Comparison of ENCODE assay signal across 20 cellular contexts in genomic region chr17:13751485-13751793, GRCh38.
DNase-seq lines count a peak whose midpoint lies in the region; ATAC-seq, FAIRE-seq and TF ChIP-seq lines count a peak whose summit lies in the region.
"Had no signal": no experiment of that assay in that cellular context is flagged by ENCODE, and none has a peak within 500 bp of the region (broad histone marks: within the 10 kb centered on the region; RNA-seq: fewer than 3 reads in every experiment).

No MANE protein-coding gene starts in this region.

- no peak for DNase-seq in H9
- DNase-seq in IMR-90 = no peak
- no peak for DNase-seq in H1 (ENCODE audit: low read depth in 1 of 2, low spot score in 2 of 2)
- DNase-seq in neuronal stem cell (ENCODE audit: low spot score) = no peak
- DNase-seq in NCI-H2171 (lab: John Stamatoyannopoulos, UW) = no peak
- no peak for DNase-seq in GM19238 (ENCODE audit: insufficient read length, low spot score)
- no peak for DNase-seq in T-helper 17 cell
- DNase-seq: BE2C; Calu3; CD4-positive, alpha-beta memory T cell; DMS53; GOT3; MV-4-11; NCI-H1417 treated with DMSO at 0.1 percent for 48 hours; NCI-H1930; NCI-H2171 treated with DMSO at 0.1 percent for 48 hours; NCI-H774 had no signal

- H3K27me3 Mint-ChIP-seq in H9 (ENCODE audit: low read depth) (no peaks in the 10 kb centered on the region; the same call in none of the 2 replicates), T-helper 17 cell (peaks cover 14% of the 10 kb centered on the region)

- H2AK5ac ChIP-seq in H9 (ENCODE audit: insufficient read length, low read length) (no peak overlapping the region), IMR-90 (ENCODE audit: low read depth, low read length) (no peak overlapping the region), H1 (ENCODE audit: low read depth, low read length) (no peak overlapping the region), neuronal stem cell (ENCODE audit: low read depth, low read length) (no peak overlapping the region)

- H3K79me2 ChIP-seq in H9 (ENCODE audit: insufficient read depth, low read length) (no peaks in the 10 kb centered on the region), H1 (ENCODE audit: control insufficient read depth in 1 of 2, insufficient read depth in 2 of 2, low read length in 2 of 2) (no peaks in the 10 kb centered on the region)

- no peak overlapping the region for H3K9ac ChIP-seq in H9 (ENCODE audit: extremely low read depth, insufficient read length, low read length)
- H3K9ac ChIP-seq in IMR-90 (ENCODE audit: low read depth, low read length) = no peak overlapping the region
- no peak overlapping the region for H3K9ac ChIP-seq in H1 (replicated peaks in 1 of 4; ENCODE audit: extremely low read depth in 1 of 4, low read depth in 3 of 4, low read length in 3 of 4)
- H3K9ac ChIP-seq in neuronal stem cell (ENCODE audit: low read depth, low read length, poor library complexity) = no peak overlapping the region

- H2BK5ac ChIP-seq in H9 (ENCODE audit: insufficient read length, low read length) (no peak overlapping the region), IMR-90 (ENCODE audit: low read depth, low read length, poor library complexity, severe bottlenecking) (no peak overlapping the region), H1 (ENCODE audit: low read depth, low read length) (no peak overlapping the region), neuronal stem cell (ENCODE audit: low read length) (no peak overlapping the region)

- no peak overlapping the region for H2AFZ ChIP-seq in H9 (ENCODE audit: low read length)
- H2AFZ ChIP-seq in IMR-90 (replicated peaks; ENCODE audit: low read length, poor library complexity) = peak overlapping the region; percentile 37
- H2AFZ ChIP-seq in H1 (ENCODE audit: low read length) = peak overlapping the region; percentile 35; the same call in 1 of the 2 replicates
- H2AFZ ChIP-seq in neuronal stem cell (ENCODE audit: low read length) = peak overlapping the region; percentile 75

- H2BK120ac ChIP-seq in H9 (ENCODE audit: low read depth, low read length, poor library complexity, severe bottlenecking) = no peak overlapping the region
- no peak overlapping the region for H2BK120ac ChIP-seq in IMR-90 (ENCODE audit: low read depth, low read length)
- no peak overlapping the region for H2BK120ac ChIP-seq in H1 (replicated peaks; ENCODE audit: low read depth, low read length)
- no peak overlapping the region for H2BK120ac ChIP-seq in neuronal stem cell (ENCODE audit: low read depth, low read length)

- H3K4me2 ChIP-seq in H9 (ENCODE audit: insufficient read depth, insufficient read length, low read length) (no peak overlapping the region), IMR-90 (ENCODE audit: low read depth, low read length) (no peak overlapping the region), H1 (ENCODE audit: insufficient read depth in 1 of 2, low read depth in 2 of 2, low read length in 2 of 2) (peak overlapping the region in 1 of 2 experiments; percentile 31; a peak in 1 of 4 replicates), neuronal stem cell (ENCODE audit: insufficient read depth, low read length, poor library complexity, severe bottlenecking) (no peak overlapping the region)

- BruUV-seq in IMR-90 (replicated peaks; lab: Mats Ljungman, UMichigan) = no TSS peak

- in situ Hi-C loops in IMR-90 (cut with MboI; ENCODE audit: low sequenced_read_pairs) = no loop called here

- H3K23ac ChIP-seq in H9 (ENCODE audit: insufficient read length, low read depth, low read length) (no peak overlapping the region), IMR-90 (ENCODE audit: low read depth, low read length) (no peak overlapping the region), H1 (ENCODE audit: insufficient read length) (no peak overlapping the region), neuronal stem cell (ENCODE audit: low read depth, low read length, poor library complexity) (no peak overlapping the region)

- no peak overlapping the region for H4K91ac ChIP-seq in H9 (ENCODE audit: insufficient read length, low read depth, low read length)
- no peak overlapping the region for H4K91ac ChIP-seq in IMR-90 (ENCODE audit: insufficient read depth, low read depth, low read length)
- H4K91ac ChIP-seq in H1 (replicated peaks; ENCODE audit: insufficient read length, low read length) = peak overlapping the region; percentile 22
- no peak overlapping the region for H4K91ac ChIP-seq in neuronal stem cell (ENCODE audit: low read depth, low read length, poor library complexity)

- CTCF ChIA-PET in IMR-90 (lab: Yijun Ruan, JAX) = no interaction called here
- CTCF ChIA-PET in H1 (lab: Charles Lee; ENCODE audit: partially characterized antibody) = interaction anchor here (1.5 kb wide), 1 partner anchor 16 kb away, joined by 4 read pairs; no protein-coding TSS in a partner anchor

- TF ChIP-seq CTCF in H9 (conservative IDR thresholded peaks at IDR 0.05) = no peak
- no peak for TF ChIP-seq CTCF in IMR-90 (conservative IDR thresholded peaks at IDR 0.05; ENCODE audit: low read depth, low read length)
- TF ChIP-seq CTCF in H1 (IDR thresholded peaks at IDR 0.05; ENCODE audit: control extremely low read depth in 1 of 3, insufficient read depth in 1 of 3, low read depth in 1 of 3, low read length in 3 of 3) = no peak

- H3K4me1 ChIP-seq in H9 (ENCODE audit: insufficient read depth, low read length) (peaks cover 8% of the 10 kb centered on the region; the same call in 1 of the 2 replicates), IMR-90 (ENCODE audit: control insufficient read depth, insufficient read depth, low read length) (peaks cover 5% of the 10 kb centered on the region; the same call in 1 of the 2 replicates), H1 (replicated peaks in 1 of 4; ENCODE audit: control insufficient read depth in 3 of 4, insufficient read depth in 4 of 4, low read length in 3 of 4) (peaks cover 4 to 17% (median 7%) of the 10 kb centered on the region in 4 experiments; a peak in 5 of 7 replicates), neuronal stem cell (ENCODE audit: control insufficient read depth in 2 of 2, insufficient read depth in 1 of 2, low read depth in 1 of 2, low read length in 2 of 2) (peaks cover 4 to 9% of the 10 kb centered on the region in 2 donors)
- H3K4me1 ChIP-seq: BE2C had no signal

- H3K4me3 ChIP-seq in IMR-90 (ENCODE audit: insufficient read depth, low read depth, low read length) = no peak overlapping the region
- no peak overlapping the region for H3K4me3 ChIP-seq in H1 (ENCODE audit: extremely low read depth in 1 of 4, insufficient read depth in 2 of 4, low read depth in 3 of 4, low read length in 4 of 4)
- no peak overlapping the region for H3K4me3 ChIP-seq in neuronal stem cell (ENCODE audit: low read length in 2 of 2)

- WGBS in H9 (ENCODE audit: extremely low coverage, insufficient read length, low lambda C conversion rate) = no CpG with 5 or more reads among the region's 4 CpGs
- WGBS in IMR-90 (ENCODE audit: extremely low coverage in 2 of 2, insufficient read length in 1 of 2), 2 experiments = no CpG with 5 or more reads among the region's 4 CpGs
- 86% methylated on average over 4 of the region's 4 CpGs; no CpG with 5 or more reads in 1 of the 2 experiments for WGBS in H1 (ENCODE audit: extremely low coverage in 1 of 2, insufficient coverage in 1 of 2, insufficient read length in 1 of 2, insufficient replicate concordance in 2 of 2, low coverage in 1 of 2, low lambda C conversion rate in 2 of 2, missing lambda C conversion rate in 1 of 2), 2 experiments
- no CpG with 5 or more reads among the region's 4 CpGs for WGBS in neuronal stem cell (ENCODE audit: extremely low coverage in 2 of 2, insufficient read length in 2 of 2, insufficient replicate concordance in 1 of 2), 2 donors

- H4K8ac ChIP-seq in H9 (replicated peaks; ENCODE audit: insufficient read length, low read depth, low read length) = no peak overlapping the region
- H4K8ac ChIP-seq in IMR-90 (ENCODE audit: low read depth in 2 of 2, low read length in 2 of 2) = no peak overlapping the region
- no peak overlapping the region for H4K8ac ChIP-seq in H1 (ENCODE audit: extremely low read depth, insufficient read depth, low read length)
- H4K8ac ChIP-seq in neuronal stem cell (ENCODE audit: low read depth, low read length) = no peak overlapping the region

- no peaks in the 10 kb centered on the region for H3K23me2 ChIP-seq in H9 (ENCODE audit: insufficient read length, low read depth, low read length, poor library complexity, severe bottlenecking)
- no peaks in the 10 kb centered on the region for H3K23me2 ChIP-seq in H1 (ENCODE audit: low read depth, low read length)

- no peak overlapping the region for H3K18ac ChIP-seq in H9 (ENCODE audit: insufficient read length, low read depth, low read length)
- H3K18ac ChIP-seq in IMR-90 (ENCODE audit: low read depth, low read length) = no peak overlapping the region
- no peak overlapping the region for H3K18ac ChIP-seq in H1 (ENCODE audit: extremely low read depth, low read length)
- no peak overlapping the region for H3K18ac ChIP-seq in neuronal stem cell (ENCODE audit: low read length)

- no peak overlapping the region for H2BK12ac ChIP-seq in H9 (ENCODE audit: insufficient read length, low read depth, low read length)
- 0 out of 2 replicates have a peak overlapping the region, but pooled peaks have one; percentile 44 for H2BK12ac ChIP-seq in H1 (ENCODE audit: low read depth, low read length)
- no peak overlapping the region for H2BK12ac ChIP-seq in neuronal stem cell (ENCODE audit: low read length)

- H4K20me1 ChIP-seq in H9 (ENCODE audit: control insufficient read depth, insufficient read depth, insufficient read length) (no peaks in the 10 kb centered on the region), IMR-90 (ENCODE audit: insufficient read depth, low read length) (no peaks in the 10 kb centered on the region), H1 (replicated peaks in 1 of 2; ENCODE audit: control insufficient read depth in 1 of 2, insufficient read depth in 2 of 2, low read length in 2 of 2) (no peaks in the 10 kb centered on the region)

- intact Hi-C loops in IMR-90 (cut with micrococcal nuclease) = no loop called here

- no peak for TF ChIP-seq RAD21 in IMR-90 (IDR thresholded peaks at IDR 0.05; ENCODE audit: low read length)
- no peak for TF ChIP-seq RAD21 in H1 (IDR thresholded peaks at IDR 0.05 in 1 of 2, conservative IDR thresholded peaks at IDR 0.05 in 1 of 2; ENCODE audit: low read depth in 2 of 2, low read length in 2 of 2)

- peaks cover 0 to 2% of the 10 kb centered on the region in 2 experiments; a peak in 2 of 5 replicates for H3K9me3 Mint-ChIP-seq in H9
- H3K9me3 Mint-ChIP-seq: T-helper 1 cell treated with Interleukin-12 subunit alpha and Interleukin-12 subunit beta and Interleukin-4 antibody, amounts not matched to agents 30 μg/mL and 1 μg/mL, for 36 hours had no signal

- no peak overlapping the region for H3K56ac ChIP-seq in H9 (ENCODE audit: insufficient read length, low read depth, low read length)
- H3K56ac ChIP-seq in IMR-90 (ENCODE audit: extremely low read depth, insufficient read depth, low read length) = no peak overlapping the region
- H3K56ac ChIP-seq in H1 (replicated peaks; ENCODE audit: insufficient read length, low read depth, low read length) = no peak overlapping the region

- H3K36me3 ChIP-seq in IMR-90 (ENCODE audit: control insufficient read depth, insufficient read depth, low read length) = no peaks in the 10 kb centered on the region
- H3K36me3 ChIP-seq in H1 (ENCODE audit: control insufficient read depth in 2 of 4, insufficient read depth in 4 of 4, low read length in 3 of 4) = no peaks in the 10 kb centered on the region
- H3K36me3 ChIP-seq in neuronal stem cell (replicated peaks in 1 of 2; ENCODE audit: control insufficient read depth in 2 of 2, insufficient read depth in 2 of 2, low read length in 2 of 2) = no peaks in the 10 kb centered on the region
- H3K36me3 ChIP-seq: BE2C had no signal

- H3K4me3 Mint-ChIP-seq in H9 (no peak overlapping the region), T-helper 17 cell (no peak overlapping the region)
- H3K4me3 Mint-ChIP-seq: CD4-positive, alpha-beta memory T cell; T-helper 1 cell treated with Interleukin-12 subunit alpha and Interleukin-12 subunit beta and Interleukin-4 antibody, amounts not matched to agents 30 μg/mL and 1 μg/mL, for 36 hours had no signal

- TF ChIP-seq EP300 in H1 (IDR thresholded peaks at IDR 0.05; ENCODE audit: borderline replicate concordance in 1 of 2, low read depth in 2 of 2, low read length in 2 of 2) = no peak

- H3K27ac ChIP-seq in H9 (ENCODE audit: insufficient read length, low read depth, low read length) (no peak overlapping the region), IMR-90 (ENCODE audit: insufficient read depth, low read length) (no peak overlapping the region), H1 (ENCODE audit: low read depth, low read length) (0 out of 2 replicates have a peak overlapping the region, but pooled peaks have one; percentile 30), neuronal stem cell (replicated peaks; ENCODE audit: low read length) (no peak overlapping the region)

- no peak overlapping the region for H2BK20ac ChIP-seq in H9 (ENCODE audit: low read depth, low read length, poor library complexity, severe bottlenecking)
- H2BK20ac ChIP-seq in IMR-90 (ENCODE audit: low read depth, low read length) = no peak overlapping the region
- H2BK20ac ChIP-seq in H1 (ENCODE audit: low read length) = no peak overlapping the region

- no peaks in the 10 kb centered on the region for H3K27me3 ChIP-seq in H9 (ENCODE audit: insufficient read depth, low read length)
- H3K27me3 ChIP-seq in IMR-90 (ENCODE audit: control insufficient read depth, insufficient read depth, low read length) = no peaks in the 10 kb centered on the region
- H3K27me3 ChIP-seq in H1 (replicated peaks in 1 of 4; ENCODE audit: control insufficient read depth in 3 of 4, extremely low read depth in 1 of 4, insufficient read depth in 3 of 4, low read length in 3 of 4) = no peaks in the 10 kb centered on the region
- H3K27me3 ChIP-seq in neuronal stem cell (ENCODE audit: control insufficient read depth in 3 of 3, insufficient read depth in 3 of 3, low read depth in 1 of 3, low read length in 3 of 3) = no peaks in the 10 kb centered on the region
- H3K27me3 ChIP-seq: BE2C had no signal

- TF ChIP-seq POLR2A in IMR-90 (IDR thresholded peaks at IDR 0.05; ENCODE audit: low read depth, low read length) (no peak), H1 (IDR thresholded peaks at IDR 0.05; ENCODE audit: control extremely low read depth in 1 of 2, low read depth in 2 of 2, low read length in 2 of 2) (no peak)

- H3K9me1 ChIP-seq in IMR-90 (ENCODE audit: insufficient read depth, low read length) = no peaks in the 10 kb centered on the region

- H3K4me1 Mint-ChIP-seq in H9 (peaks cover 38 to 41% of the 10 kb centered on the region in 2 experiments), T-helper 17 cell (peaks cover 2% of the 10 kb centered on the region)
- H3K4me1 Mint-ChIP-seq: CD4-positive, alpha-beta memory T cell had no signal

- H2AK9ac ChIP-seq in IMR-90 (replicated peaks; ENCODE audit: low read depth, low read length, poor library complexity) = no peak overlapping the region

- H3K79me1 ChIP-seq in H9 (ENCODE audit: insufficient read depth, low read depth, low read length, poor library complexity, severe bottlenecking) (no peaks in the 10 kb centered on the region), IMR-90 (ENCODE audit: low read depth in 1 of 2, low read length in 2 of 2) (no peaks in the 10 kb centered on the region), H1 (ENCODE audit: low read depth, low read length) (no peaks in the 10 kb centered on the region), neuronal stem cell (ENCODE audit: low read depth, low read length) (no peaks in the 10 kb centered on the region)

- ATAC-seq in IMR-90 (ENCODE audit: low read depth) (no peak), T-helper 17 cell (no peak), GM18511 (IDR thresholded peaks at IDR 0.05; ENCODE audit: unreplicated experiment) (no peak)
- ATAC-seq: Panc1 had no signal

- POLR2A ChIA-PET in IMR-90 (lab: Charles Lee; ENCODE audit: unreplicated experiment) (no interaction called here), H1 (lab: Charles Lee; ENCODE audit: partially characterized antibody) (interaction anchor here (0.6 kb wide), 1 partner anchor 448 kb away, joined by 3 read pairs; no protein-coding TSS in a partner anchor)

- no peak overlapping the region for H4K5ac ChIP-seq in H9 (ENCODE audit: insufficient read length, low read depth, low read length)
- no peak overlapping the region for H4K5ac ChIP-seq in IMR-90 (ENCODE audit: low read depth, low read length)
- no peak overlapping the region for H4K5ac ChIP-seq in H1 (ENCODE audit: insufficient read length, low read depth, low read length)

- H3K9me3 ChIP-seq in H9 (ENCODE audit: control insufficient read depth, low read depth, low read length) (no peaks in the 10 kb centered on the region), IMR-90 (ENCODE audit: control insufficient read depth, insufficient read depth, low read length) (no peaks in the 10 kb centered on the region), H1 (ENCODE audit: insufficient read depth in 2 of 2, low read depth in 1 of 2, low read length in 1 of 2) (peaks cover 0 to 6% of the 10 kb centered on the region in 2 experiments; a peak in 2 of 4 replicates), neuronal stem cell (replicated peaks in 1 of 2; ENCODE audit: control insufficient read depth in 2 of 2, insufficient read depth in 1 of 2, low read depth in 1 of 2, low read length in 2 of 2) (peaks cover 0 to 1% of the 10 kb centered on the region in 2 donors), T-helper 17 cell (ENCODE audit: control insufficient read depth, low read length, poor library complexity, severe bottlenecking) (no peaks in the 10 kb centered on the region)
- H3K9me3 ChIP-seq: BE2C had no signal

- H3T11ph ChIP-seq in H9 (ENCODE audit: low read length) = no peak overlapping the region

- H3K14ac ChIP-seq in H9 (ENCODE audit: insufficient read depth, low read length) (no peak overlapping the region), IMR-90 (replicated peaks; ENCODE audit: low read depth, low read length) (no peak overlapping the region), H1 (ENCODE audit: insufficient read length) (no peak overlapping the region), neuronal stem cell (ENCODE audit: low read length) (no peak overlapping the region)

- H3K36me3 Mint-ChIP-seq in H9 (ENCODE audit: insufficient read depth in 1 of 3, low read depth in 3 of 3) = no peaks in the 10 kb centered on the region; a peak in 1 of 7 replicates
- no peaks in the 10 kb centered on the region for H3K36me3 Mint-ChIP-seq in T-helper 17 cell (ENCODE audit: low read depth)
- H3K36me3 Mint-ChIP-seq: CD4-positive, alpha-beta memory T cell had no signal

- H3K27ac Mint-ChIP-seq in H9 = peak overlapping the region in 2 of 3 experiments; percentile 36 to 78; a peak in 2 of 7 replicates
- H3K27ac Mint-ChIP-seq in T-helper 17 cell = no peak overlapping the region
- H3K27ac Mint-ChIP-seq: CD4-positive, alpha-beta memory T cell; T-helper 1 cell treated with Interleukin-12 subunit alpha and Interleukin-12 subunit beta and Interleukin-4 antibody, amounts not matched to agents 30 μg/mL and 1 μg/mL, for 36 hours had no signal

- no peak for FAIRE-seq in H1 (lab: Jason Lieb, UNC)

- H3K4ac ChIP-seq in H9 (ENCODE audit: low read depth, low read length) (no peak overlapping the region), IMR-90 (ENCODE audit: low read depth, low read length) (no peak overlapping the region), H1 (replicated peaks; ENCODE audit: insufficient read length, low read depth, low read length) (no peak overlapping the region), neuronal stem cell (ENCODE audit: low read length) (no peak overlapping the region)

- H2BK15ac ChIP-seq in H9 (ENCODE audit: low read depth, low read length) (no peak overlapping the region), IMR-90 (ENCODE audit: low read depth, low read length) (no peak overlapping the region), H1 (ENCODE audit: low read length) (no peak overlapping the region), neuronal stem cell (ENCODE audit: low read length) (no peak overlapping the region)

- dilution Hi-C loops in IMR-90 (cut with HindIII; ENCODE audit: low sequenced_read_pairs, unreplicated experiment) = no loop called here
